Comparison of ENCODE assay signal across 8 cellular contexts in genomic region chr1:207414606-207415108, GRCh38. TPM values are rescaled to one million over a fixed set of nuclear protein-coding genes. Genes with fewer than 3 reads are reported as not detected.
DNase-seq lines count a peak whose midpoint lies in the region; ATAC-seq and TF ChIP-seq lines count a peak whose summit lies in the region.

No MANE protein-coding gene starts in this region.

- H3K27ac ChIP-seq in DND-41 (ENCODE audit: low read length), result no peak overlapping the region

- no peaks in the 10 kb centered on the region for H3K36me3 Mint-ChIP-seq in activated T-helper 17 cell treated with anti-CD3 and anti-CD28 coated beads, Interleukin-2, amount 50 U/mL, for 72 hours (ENCODE audit: low read depth)
- H3K36me3 Mint-ChIP-seq in mesothelial cell of epicardium, result no peaks in the 10 kb centered on the region

- no peak overlapping the region for H3K4me3 Mint-ChIP-seq in activated T-helper 17 cell treated with anti-CD3 and anti-CD28 coated beads, Interleukin-2, amount 50 U/mL, for 72 hours
- no peak overlapping the region for H3K4me3 Mint-ChIP-seq in mesothelial cell of epicardium

- H3K9me3 ChIP-seq in DND-41 (ENCODE audit: insufficient read depth, low read length, severe bottlenecking), result peaks cover 2% of the 10 kb centered on the region

- H3K27me3 Mint-ChIP-seq in activated T-helper 17 cell treated with anti-CD3 and anti-CD28 coated beads, Interleukin-2, amount 50 U/mL, for 72 hours, result peaks cover 8% of the 10 kb centered on the region
- peaks cover 30% of the 10 kb centered on the region for H3K27me3 Mint-ChIP-seq in mesothelial cell of epicardium (ENCODE audit: low read depth)

- H3K4me1 ChIP-seq in DND-41 (ENCODE audit: insufficient read depth, low read length), result no peaks in the 10 kb centered on the region

- no peak overlapping the region for H3K27ac Mint-ChIP-seq in activated T-helper 17 cell treated with anti-CD3 and anti-CD28 coated beads, Interleukin-2, amount 50 U/mL, for 72 hours
- no peak overlapping the region for H3K27ac Mint-ChIP-seq in mesothelial cell of epicardium

- DNase-seq in DND-41, result no peak
- DNase-seq in mesothelial cell of epicardium (ENCODE audit: low spot score in 2 of 2, unreplicated experiment in 2 of 2), result no peak
- DNase-seq in cerebellar cortex (ENCODE audit: low spot score), result no peak
- no peak for DNase-seq in GM03348 (ENCODE audit: low spot score)
- no peak for DNase-seq in EL

- no peaks in the 10 kb centered on the region for H3K79me2 ChIP-seq in DND-41 (ENCODE audit: insufficient read depth, low read length)

- ATAC-seq in DND-41 (ENCODE audit: insufficient read depth, low read depth), result peak; percentile 52; the same call in 2 of the 3 replicates
- peak; percentile 88 for ATAC-seq in GM19463 (IDR thresholded peaks at IDR 0.05; ENCODE audit: unreplicated experiment)
- ATAC-seq in HG03439 (IDR thresholded peaks at IDR 0.05; ENCODE audit: unreplicated experiment), result peak; percentile 75
- peak; percentile 73 for ATAC-seq in activated T-helper 17 cell treated with anti-CD3 and anti-CD28 coated beads, Interleukin-2, amount 50 U/mL, for 72 hours (replicated peaks)

- H4K20me1 ChIP-seq in DND-41 (ENCODE audit: insufficient read depth, low read length), result no peaks in the 10 kb centered on the region

- no peaks in the 10 kb centered on the region for H3K27me3 ChIP-seq in DND-41 (ENCODE audit: insufficient read depth, low read length, poor library complexity)

- no peak overlapping the region for H2AFZ ChIP-seq in DND-41 (ENCODE audit: low read depth, low read length)

- TF ChIP-seq CTCF in DND-41 (IDR thresholded peaks at IDR 0.05; ENCODE audit: borderline replicate concordance, extremely low read depth, low read length, poor library complexity, severe bottlenecking) (no peak), mesothelial cell of epicardium (IDR thresholded peaks at IDR 0.05; ENCODE audit: unreplicated experiment) (no peak)

- no peak overlapping the region for H3K4me3 ChIP-seq in DND-41 (ENCODE audit: low read depth in 1 of 2, low read length in 2 of 2)

- H3K36me3 ChIP-seq in DND-41 (ENCODE audit: insufficient read depth, low read length), result no peaks in the 10 kb centered on the region

- peaks cover 14% of the 10 kb centered on the region for H3K4me1 Mint-ChIP-seq in activated T-helper 17 cell treated with anti-CD3 and anti-CD28 coated beads, Interleukin-2, amount 50 U/mL, for 72 hours
- H3K4me1 Mint-ChIP-seq in mesothelial cell of epicardium, result no peaks in the 10 kb centered on the region

- peaks cover 4% of the 10 kb centered on the region for H3K9me3 Mint-ChIP-seq in activated T-helper 17 cell treated with anti-CD3 and anti-CD28 coated beads, Interleukin-2, amount 50 U/mL, for 72 hours
- peaks cover 9% of the 10 kb centered on the region for H3K9me3 Mint-ChIP-seq in mesothelial cell of epicardium

- no peak overlapping the region for H3K9ac ChIP-seq in DND-41 (ENCODE audit: low read depth, low read length)

- no peak overlapping the region for H3K4me2 ChIP-seq in DND-41 (ENCODE audit: insufficient read depth, low read length)

RNA-seq across cellular contexts. Expression of gene CR2, which starts 39.5 kb away (rescaled TPM):
- total RNA-seq in activated T-helper 17 cell treated with anti-CD3 and anti-CD28 coated beads, Interleukin-2, amount 50 U/mL, for 72 hours, result under 1 TPM in 1 of 2 donors, not detected in 1; 0.42 TPM
- not detected in 3 replicates for total RNA-seq in mesothelial cell of epicardium
